13 cellular contexts compared by ENCODE assay signal in the genomic region with DNA sequence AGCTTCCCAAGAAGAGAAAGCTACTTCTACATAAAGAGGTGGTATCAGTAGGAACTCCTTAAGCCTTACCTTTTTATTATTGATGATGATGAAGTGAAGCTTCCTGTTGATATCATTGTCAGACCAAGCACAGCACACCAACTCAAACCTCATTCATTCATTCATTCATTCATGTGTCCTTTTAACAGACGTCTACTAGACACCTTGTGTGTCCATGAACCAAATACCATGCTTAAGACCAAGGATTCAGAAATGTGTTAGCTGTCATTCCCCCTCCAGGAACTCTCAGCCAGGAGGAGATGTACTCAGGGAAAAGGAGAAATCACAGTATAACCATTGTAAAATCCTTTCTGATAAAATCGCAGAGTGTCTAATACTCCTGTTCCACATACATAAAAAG.
DNase-seq lines count a peak whose midpoint lies in the region; ATAC-seq, FAIRE-seq and TF ChIP-seq lines count a peak whose summit lies in the region.
"Had no signal": no experiment of that assay in that cellular context is flagged by ENCODE, and none has a peak within 500 bp of the region (broad histone marks: within the 10 kb centered on the region; RNA-seq: fewer than 3 reads in every experiment).

No MANE protein-coding gene starts in this region.

- in situ Hi-C loops in brain microvascular endothelial cell (cut with HindIII; ENCODE audit: low pct_ligation_motif_present, low sequenced_read_pairs): no loop called here

- no peak overlapping the region for H3K27ac Mint-ChIP-seq in activated CD4-positive, alpha-beta T cell treated with anti-CD3 and anti-CD28 coated beads for 36 hours
- H3K27ac Mint-ChIP-seq: GM23338 had no signal

- H3K36me3 Mint-ChIP-seq in activated CD4-positive, alpha-beta T cell treated with anti-CD3 and anti-CD28 coated beads for 36 hours (ENCODE audit: low read depth): no peaks in the 10 kb centered on the region

- POLR2A ChIA-PET in activated CD4-positive, alpha-beta T cell treated with anti-CD3 and anti-CD28 coated beads for 36 hours (lab: Charles Lee): no interaction called here

- H3K27ac ChIP-seq in brain microvascular endothelial cell: peak overlapping the region; percentile 93
- H3K27ac ChIP-seq in lower lobe of right lung: peak overlapping the region; percentile 86
- peak overlapping the region; percentile 79 to 98 for H3K27ac ChIP-seq in small intestine (ENCODE audit: low read depth in 1 of 2, low read length in 1 of 2)

- H3K27me3 ChIP-seq in brain microvascular endothelial cell (replicated peaks): no peaks in the 10 kb centered on the region
- H3K27me3 ChIP-seq in lower lobe of right lung (ENCODE audit: low read depth): no peaks in the 10 kb centered on the region
- no peaks in the 10 kb centered on the region for H3K27me3 ChIP-seq in small intestine (ENCODE audit: control insufficient read depth in 2 of 2, insufficient read depth in 2 of 2, low read length in 2 of 2)
- H3K27me3 ChIP-seq: BE2C had no signal

- H3K27me3 Mint-ChIP-seq in activated CD4-positive, alpha-beta T cell treated with anti-CD3 and anti-CD28 coated beads for 36 hours: no peaks in the 10 kb centered on the region

- H3K36me3 ChIP-seq in brain microvascular endothelial cell (replicated peaks): no peaks in the 10 kb centered on the region
- no peaks in the 10 kb centered on the region for H3K36me3 ChIP-seq in lower lobe of right lung
- no peaks in the 10 kb centered on the region for H3K36me3 ChIP-seq in small intestine (ENCODE audit: control insufficient read depth in 2 of 2, insufficient read depth in 2 of 2, low read length in 2 of 2)
- H3K36me3 ChIP-seq: BE2C had no signal

- H3K9me3 ChIP-seq in lower lobe of right lung (no peaks in the 10 kb centered on the region), small intestine (ENCODE audit: control insufficient read depth, low read depth) (no peaks in the 10 kb centered on the region)
- H3K9me3 ChIP-seq: BE2C, SK-N-SH had no signal

- ATAC-seq in lower lobe of right lung (no peak), HG02678 (IDR thresholded peaks at IDR 0.05; ENCODE audit: unreplicated experiment) (no peak), GM18858 (IDR thresholded peaks at IDR 0.05; ENCODE audit: unreplicated experiment) (no peak)
- no peak for ATAC-seq in activated CD4-positive, alpha-beta T cell treated with anti-CD3 and anti-CD28 coated beads for 36 hours
- ATAC-seq: GM23338 had no signal

- TF ChIP-seq CTCF in brain microvascular endothelial cell (IDR thresholded peaks at IDR 0.05; ENCODE audit: low read depth, low read length, missing control alignments) (no peak), lower lobe of right lung (IDR thresholded peaks at IDR 0.05) (no peak)

- FAIRE-seq in small intestine (lab: Jason Lieb, UNC): no peak

- CTCF ChIA-PET in activated CD4-positive, alpha-beta T cell treated with anti-CD3 and anti-CD28 coated beads for 36 hours (lab: Charles Lee): no interaction called here

- H3K4me1 ChIP-seq in lower lobe of right lung (peaks cover 37% of the 10 kb centered on the region), small intestine (ENCODE audit: control insufficient read depth in 2 of 2, insufficient read depth in 1 of 2, low read depth in 1 of 2, low read length in 1 of 2) (peaks cover 3 to 5% of the 10 kb centered on the region in 2 donors)
- H3K4me1 ChIP-seq: BE2C had no signal

- 23 to 66% (median 41%) methylated on average over 2 of the region's 2 CpGs for WGBS in small intestine, 3 donors

- no peaks in the 10 kb centered on the region for H3K9me3 Mint-ChIP-seq in activated CD4-positive, alpha-beta T cell treated with anti-CD3 and anti-CD28 coated beads for 36 hours (ENCODE audit: low read depth)
- H3K9me3 Mint-ChIP-seq: GM23338 had no signal

- H3K4me1 Mint-ChIP-seq in activated CD4-positive, alpha-beta T cell treated with anti-CD3 and anti-CD28 coated beads for 36 hours: peaks cover 12% of the 10 kb centered on the region

- H3K4me3 ChIP-seq in brain microvascular endothelial cell (ENCODE audit: low read depth, low read length): no peak overlapping the region
- H3K4me3 ChIP-seq in lower lobe of right lung: peak overlapping the region; percentile 9
- H3K4me3 ChIP-seq in small intestine (ENCODE audit: low read depth in 1 of 2, low read length in 2 of 2): no peak overlapping the region
- H3K4me3 ChIP-seq: GM23338 had no signal

- DNase-seq in CD1c-positive myeloid dendritic cell (ENCODE audit: extremely low spot score) (peak; percentile 9), brain microvascular endothelial cell (no peak), lower lobe of right lung (no peak), small intestine (no peak), NCI-H1417 treated with DMSO at 0.1 percent for 48 hours (lab: John Stamatoyannopoulos, UW) (no peak)
- DNase-seq in activated CD4-positive, alpha-beta T cell treated with anti-CD3 and anti-CD28 coated beads for 36 hours: no peak
- DNase-seq: activated CD4-positive, alpha-beta T cell treated with anti-CD3 and anti-CD28 coated beads for 48 hours; activated effector memory CD4-positive, alpha-beta T cell treated with Interleukin-2 at 50 U/mL for 16 hours; BE2C; SK-N-SH had no signal

- no peak overlapping the region for H3K4me3 Mint-ChIP-seq in activated CD4-positive, alpha-beta T cell treated with anti-CD3 and anti-CD28 coated beads for 36 hours
- H3K4me3 Mint-ChIP-seq: GM23338 had no signal

- intact Hi-C loops in lower lobe of right lung (cut with DNase I): no loop called here
- intact Hi-C loops in activated CD4-positive, alpha-beta T cell treated with anti-CD3 and anti-CD28 coated beads for 36 hours (cut with DNase I, micrococcal nuclease): no loop called here
